ENCODE assay signal across 1 cellular context in genomic region chr11:69055212-69055586, GRCh38.
TF ChIP-seq lines count a peak whose summit lies in the region.

No MANE protein-coding gene starts in this region.

TF ChIP-seq in HepG2, 621 proteins besides CTCF, POLR2A, EP300 and RAD21:
- TF ChIP-seq MYPOP (CRISPR knock-in tag; IDR thresholded peaks at IDR 0.05), result no peak
- no peak for TF ChIP-seq ZNF543 (CRISPR knock-in tag; IDR thresholded peaks at IDR 0.05)
- TF ChIP-seq, protein P1, sequence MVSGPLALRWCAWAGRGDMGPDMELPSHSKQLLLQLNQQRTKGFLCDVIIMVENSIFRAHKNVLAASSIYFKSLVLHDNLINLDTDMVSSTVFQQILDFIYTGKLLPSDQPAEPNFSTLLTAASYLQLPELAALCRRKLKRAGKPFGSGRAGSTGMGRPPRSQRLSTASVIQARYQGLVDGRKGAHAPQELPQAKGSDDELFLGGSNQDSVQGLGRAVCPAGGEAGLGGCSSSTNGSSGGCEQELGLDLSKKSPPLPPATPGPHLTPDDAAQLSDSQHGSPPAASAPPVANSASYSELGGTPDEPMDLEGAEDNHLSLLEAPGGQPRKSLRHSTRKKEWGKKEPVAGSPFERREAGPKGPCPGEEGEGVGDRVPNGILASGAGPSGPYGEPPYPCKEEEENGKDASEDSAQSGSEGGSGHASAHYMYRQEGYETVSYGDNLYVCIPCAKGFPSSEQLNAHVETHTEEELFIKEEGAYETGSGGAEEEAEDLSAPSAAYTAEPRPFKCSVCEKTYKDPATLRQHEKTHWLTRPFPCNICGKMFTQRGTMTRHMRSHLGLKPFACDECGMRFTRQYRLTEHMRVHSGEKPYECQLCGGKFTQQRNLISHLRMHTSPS (CRISPR knock-in tag; IDR thresholded peaks at IDR 0.05; ENCODE audit: low read depth), result no peak
- no peak for TF ChIP-seq RAD51 (IDR thresholded peaks at IDR 0.05; ENCODE audit: borderline replicate concordance)
- TF ChIP-seq ZBTB20 (CRISPR knock-in tag; IDR thresholded peaks at IDR 0.05; ENCODE audit: borderline replicate concordance, low read depth), result no peak
- TF ChIP-seq CBFB (CRISPR knock-in tag; IDR thresholded peaks at IDR 0.05), result no peak
- TF ChIP-seq SMAD1 (CRISPR knock-in tag; IDR thresholded peaks at IDR 0.05; ENCODE audit: borderline replicate concordance, low read depth), result no peak
- TF ChIP-seq, protein P2, sequence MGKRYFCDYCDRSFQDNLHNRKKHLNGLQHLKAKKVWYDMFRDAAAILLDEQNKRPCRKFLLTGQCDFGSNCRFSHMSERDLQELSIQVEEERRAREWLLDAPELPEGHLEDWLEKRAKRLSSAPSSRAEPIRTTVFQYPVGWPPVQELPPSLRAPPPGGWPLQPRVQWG (CRISPR knock-in tag; IDR thresholded peaks at IDR 0.05; ENCODE audit: borderline replicate concordance, low read depth), result no peak
- no peak for TF ChIP-seq SMC3 (IDR thresholded peaks at IDR 0.05; ENCODE audit: low read length)
- TF ChIP-seq, protein P3, sequence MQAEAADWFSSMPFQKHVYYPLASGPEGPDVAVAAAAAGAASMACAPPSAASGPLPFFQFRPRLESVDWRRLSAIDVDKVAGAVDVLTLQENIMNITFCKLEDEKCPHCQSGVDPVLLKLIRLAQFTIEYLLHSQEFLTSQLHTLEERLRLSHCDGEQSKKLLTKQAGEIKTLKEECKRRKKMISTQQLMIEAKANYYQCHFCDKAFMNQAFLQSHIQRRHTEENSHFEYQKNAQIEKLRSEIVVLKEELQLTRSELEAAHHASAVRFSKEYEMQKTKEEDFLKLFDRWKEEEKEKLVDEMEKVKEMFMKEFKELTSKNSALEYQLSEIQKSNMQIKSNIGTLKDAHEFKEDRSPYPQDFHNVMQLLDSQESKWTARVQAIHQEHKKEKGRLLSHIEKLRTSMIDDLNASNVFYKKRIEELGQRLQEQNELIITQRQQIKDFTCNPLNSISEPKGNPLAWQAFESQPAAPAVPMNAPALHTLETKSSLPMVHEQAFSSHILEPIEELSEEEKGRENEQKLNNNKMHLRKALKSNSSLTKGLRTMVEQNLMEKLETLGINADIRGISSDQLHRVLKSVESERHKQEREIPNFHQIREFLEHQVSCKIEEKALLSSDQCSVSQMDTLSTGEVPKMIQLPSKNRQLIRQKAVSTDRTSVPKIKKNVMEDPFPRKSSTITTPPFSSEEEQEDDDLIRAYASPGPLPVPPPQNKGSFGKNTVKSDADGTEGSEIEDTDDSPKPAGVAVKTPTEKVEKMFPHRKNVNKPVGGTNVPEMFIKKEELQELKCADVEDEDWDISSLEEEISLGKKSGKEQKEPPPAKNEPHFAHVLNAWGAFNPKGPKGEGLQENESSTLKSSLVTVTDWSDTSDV (CRISPR knock-in tag; IDR thresholded peaks at IDR 0.05), result no peak
- TF ChIP-seq ZSCAN12 (CRISPR knock-in tag; IDR thresholded peaks at IDR 0.05), result no peak
- no peak for TF ChIP-seq ZNF251 (CRISPR knock-in tag; IDR thresholded peaks at IDR 0.05)
- TF ChIP-seq, protein P4, sequence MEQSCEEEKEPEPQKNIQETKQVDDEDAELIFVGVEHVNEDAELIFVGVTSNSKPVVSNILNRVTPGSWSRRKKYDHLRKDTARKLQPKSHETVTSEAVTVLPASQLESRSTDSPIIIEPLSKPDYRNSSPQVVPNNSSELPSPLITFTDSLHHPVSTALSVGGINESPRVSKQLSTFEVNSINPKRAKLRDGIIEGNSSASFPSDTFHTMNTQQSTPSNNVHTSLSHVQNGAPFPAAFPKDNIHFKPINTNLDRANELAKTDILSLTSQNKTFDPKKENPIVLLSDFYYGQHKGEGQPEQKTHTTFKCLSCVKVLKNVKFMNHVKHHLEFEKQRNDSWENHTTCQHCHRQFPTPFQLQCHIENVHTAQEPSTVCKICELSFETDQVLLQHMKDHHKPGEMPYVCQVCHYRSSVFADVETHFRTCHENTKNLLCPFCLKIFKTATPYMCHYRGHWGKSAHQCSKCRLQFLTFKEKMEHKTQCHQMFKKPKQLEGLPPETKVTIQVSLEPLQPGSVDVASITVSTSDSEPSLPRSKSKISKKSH (CRISPR knock-in tag; IDR thresholded peaks at IDR 0.05; ENCODE audit: borderline replicate concordance), result no peak
- no peak for TF ChIP-seq STAG1 (CRISPR knock-in tag; IDR thresholded peaks at IDR 0.05)
- no peak for TF ChIP-seq TAF15 (IDR thresholded peaks at IDR 0.05; ENCODE audit: low read depth, low read length, poor library complexity, severe bottlenecking)
- no peak for TF ChIP-seq HES4 (CRISPR knock-in tag; IDR thresholded peaks at IDR 0.05; ENCODE audit: borderline replicate concordance)
- TF ChIP-seq, protein P5, sequence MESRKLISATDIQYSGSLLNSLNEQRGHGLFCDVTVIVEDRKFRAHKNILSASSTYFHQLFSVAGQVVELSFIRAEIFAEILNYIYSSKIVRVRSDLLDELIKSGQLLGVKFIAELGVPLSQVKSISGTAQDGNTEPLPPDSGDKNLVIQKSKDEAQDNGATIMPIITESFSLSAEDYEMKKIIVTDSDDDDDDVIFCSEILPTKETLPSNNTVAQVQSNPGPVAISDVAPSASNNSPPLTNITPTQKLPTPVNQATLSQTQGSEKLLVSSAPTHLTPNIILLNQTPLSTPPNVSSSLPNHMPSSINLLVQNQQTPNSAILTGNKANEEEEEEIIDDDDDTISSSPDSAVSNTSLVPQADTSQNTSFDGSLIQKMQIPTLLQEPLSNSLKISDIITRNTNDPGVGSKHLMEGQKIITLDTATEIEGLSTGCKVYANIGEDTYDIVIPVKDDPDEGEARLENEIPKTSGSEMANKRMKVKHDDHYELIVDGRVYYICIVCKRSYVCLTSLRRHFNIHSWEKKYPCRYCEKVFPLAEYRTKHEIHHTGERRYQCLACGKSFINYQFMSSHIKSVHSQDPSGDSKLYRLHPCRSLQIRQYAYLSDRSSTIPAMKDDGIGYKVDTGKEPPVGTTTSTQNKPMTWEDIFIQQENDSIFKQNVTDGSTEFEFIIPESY (CRISPR knock-in tag; IDR thresholded peaks at IDR 0.05), result peak; percentile 95
- no peak for TF ChIP-seq GLI4 (CRISPR knock-in tag; IDR thresholded peaks at IDR 0.05; ENCODE audit: borderline replicate concordance)
- no peak for TF ChIP-seq HMG20A (CRISPR knock-in tag; IDR thresholded peaks at IDR 0.05; ENCODE audit: borderline replicate concordance)
- TF ChIP-seq ZBTB38 (CRISPR knock-in tag; IDR thresholded peaks at IDR 0.05), result 0 out of 2 replicates have a peak, but pooled peaks have one; percentile 20
- no peak for TF ChIP-seq PLRG1 (conservative IDR thresholded peaks at IDR 0.05)
- TF ChIP-seq, protein P6, sequence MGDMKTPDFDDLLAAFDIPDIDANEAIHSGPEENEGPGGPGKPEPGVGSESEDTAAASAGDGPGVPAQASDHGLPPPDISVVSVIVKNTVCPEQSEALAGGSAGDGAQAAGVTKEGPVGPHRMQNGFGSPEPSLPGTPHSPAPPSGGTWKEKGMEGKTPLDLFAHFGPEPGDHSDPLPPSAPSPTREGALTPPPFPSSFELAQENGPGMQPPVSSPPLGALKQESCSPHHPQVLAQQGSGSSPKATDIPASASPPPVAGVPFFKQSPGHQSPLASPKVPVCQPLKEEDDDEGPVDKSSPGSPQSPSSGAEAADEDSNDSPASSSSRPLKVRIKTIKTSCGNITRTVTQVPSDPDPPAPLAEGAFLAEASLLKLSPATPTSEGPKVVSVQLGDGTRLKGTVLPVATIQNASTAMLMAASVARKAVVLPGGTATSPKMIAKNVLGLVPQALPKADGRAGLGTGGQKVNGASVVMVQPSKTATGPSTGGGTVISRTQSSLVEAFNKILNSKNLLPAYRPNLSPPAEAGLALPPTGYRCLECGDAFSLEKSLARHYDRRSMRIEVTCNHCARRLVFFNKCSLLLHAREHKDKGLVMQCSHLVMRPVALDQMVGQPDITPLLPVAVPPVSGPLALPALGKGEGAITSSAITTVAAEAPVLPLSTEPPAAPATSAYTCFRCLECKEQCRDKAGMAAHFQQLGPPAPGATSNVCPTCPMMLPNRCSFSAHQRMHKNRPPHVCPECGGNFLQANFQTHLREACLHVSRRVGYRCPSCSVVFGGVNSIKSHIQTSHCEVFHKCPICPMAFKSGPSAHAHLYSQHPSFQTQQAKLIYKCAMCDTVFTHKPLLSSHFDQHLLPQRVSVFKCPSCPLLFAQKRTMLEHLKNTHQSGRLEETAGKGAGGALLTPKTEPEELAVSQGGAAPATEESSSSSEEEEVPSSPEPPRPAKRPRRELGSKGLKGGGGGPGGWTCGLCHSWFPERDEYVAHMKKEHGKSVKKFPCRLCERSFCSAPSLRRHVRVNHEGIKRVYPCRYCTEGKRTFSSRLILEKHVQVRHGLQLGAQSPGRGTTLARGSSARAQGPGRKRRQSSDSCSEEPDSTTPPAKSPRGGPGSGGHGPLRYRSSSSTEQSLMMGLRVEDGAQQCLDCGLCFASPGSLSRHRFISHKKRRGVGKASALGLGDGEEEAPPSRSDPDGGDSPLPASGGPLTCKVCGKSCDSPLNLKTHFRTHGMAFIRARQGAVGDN (CRISPR knock-in tag; IDR thresholded peaks at IDR 0.05), result peak; percentile 38; the same call in 1 of the 2 replicates
- no peak for TF ChIP-seq POLR2AphosphoS2 (IDR thresholded peaks at IDR 0.05; ENCODE audit: low read depth, low read length)
- no peak for TF ChIP-seq DR1 (CRISPR knock-in tag; IDR thresholded peaks at IDR 0.05)
- no peak for TF ChIP-seq MAX (IDR thresholded peaks at IDR 0.05)
- TF ChIP-seq ZNF24 (IDR thresholded peaks at IDR 0.05), result no peak
- TF ChIP-seq RARA (CRISPR knock-in tag; IDR thresholded peaks at IDR 0.05), result peak; percentile 43; the same call in 1 of the 2 replicates
- no peak for TF ChIP-seq ZNF713 (CRISPR knock-in tag; IDR thresholded peaks at IDR 0.05)
- no peak for TF ChIP-seq ZNF773 (CRISPR knock-in tag; IDR thresholded peaks at IDR 0.05; ENCODE audit: borderline replicate concordance)
- TF ChIP-seq HNF4A (CRISPR knock-in tag; IDR thresholded peaks at IDR 0.05), result peak; percentile 61
- no peak for TF ChIP-seq SUZ12 (IDR thresholded peaks at IDR 0.05; ENCODE audit: low read depth, low read length)
- no peak for TF ChIP-seq MAFG (CRISPR knock-in tag; IDR thresholded peaks at IDR 0.05)
